ENCODE assay signal across 25 cellular contexts in genomic region chr3:99159220-99159762, GRCh38.
"Had no signal": no experiment of that assay in that cellular context is flagged by ENCODE, and none has a peak within 500 bp of the region (broad histone marks: within the 10 kb centered on the region; RNA-seq: fewer than 3 reads in every experiment).

No MANE protein-coding gene starts in this region.

- ATAC-seq: activated CD8-positive, alpha-beta memory T cell treated with anti-CD3 and anti-CD28 coated beads, Interleukin-2, amount 10 ng/mL, durations not matched to agents 7 days and 5 days; activated naive CD8-positive, alpha-beta T cell treated with anti-CD3 and anti-CD28 coated beads, Interleukin-2, amount 50 U/mL, for 24 hours had no signal

- DNase-seq: activated CD4-positive, alpha-beta memory T cell treated with anti-CD3 and anti-CD28 coated beads, Interleukin-2, amount 10 ng/mL, durations not matched to agents 7 days and 5 days; activated CD4-positive, alpha-beta T cell treated with anti-CD3 and anti-CD28 coated beads for 1 hour; activated CD4-positive, alpha-beta T cell treated with anti-CD3 and anti-CD28 coated beads for 48 hours; activated CD4-positive, CD25-positive, alpha-beta regulatory T cell; activated CD8-positive, alpha-beta memory T cell treated with anti-CD3 and anti-CD28 coated beads for 24 hours; activated CD8-positive, alpha-beta memory T cell treated with anti-CD3 and anti-CD28 coated beads, Interleukin-2, amount 10 ng/mL, durations not matched to agents 7 days and 5 days; activated CD8-positive, alpha-beta memory T cell treated with anti-CD3 and anti-CD28 coated beads, Interleukin-2, amount 50 U/mL, for 48 hours; activated effector memory CD4-positive, alpha-beta T cell treated with Interleukin-2 at 50 U/mL for 16 hours; activated naive CD4-positive, alpha-beta T cell treated with anti-CD3 and anti-CD28 coated beads, Interleukin-2, amount 10 ng/mL, durations not matched to agents 7 days and 5 days; activated naive CD8-positive, alpha-beta T cell treated with anti-CD3 and anti-CD28 coated beads, Interleukin-2, amount 50 U/mL, for 24 hours; activated T-cell treated with anti-CD3 and anti-CD28 coated beads, Interleukin-2, amount 50 U/mL, for 48 hours; amygdala; NCI-H1105; NCI-H1417 treated with DMSO at 0.1 percent for 48 hours; NCI-H1930; NCI-H2081 treated with DMSO at 0.1 percent for 48 hours; NCI-H345; NCI-H524 treated with DMSO at 0.1 percent for 48 hours; Peyer's patch; RPMI8226; SHP77 treated with DMSO at 0.1 percent for 48 hours; T1000; WERI-Rb-1 had no signal

- H3K4me3 ChIP-seq: ascending aorta, cardiac muscle cell, Peyer's patch had no signal

- H3K4me1 ChIP-seq: ascending aorta, Peyer's patch had no signal

- H3K27ac ChIP-seq: ascending aorta, cardiac muscle cell, Peyer's patch, WERI-Rb-1 had no signal

- H3K27me3 ChIP-seq: ascending aorta, cardiac muscle cell, Peyer's patch had no signal

- H3K36me3 ChIP-seq: ascending aorta, cardiac muscle cell, Peyer's patch, WERI-Rb-1 had no signal
